ENCODE assay signal across 8 cellular contexts in genomic region chr10:35643976-35644799, GRCh38. TPM values are rescaled to one million over a fixed set of nuclear protein-coding genes. Genes with fewer than 3 reads are reported as not detected.
DNase-seq lines count a peak whose midpoint lies in the region; ATAC-seq lines count a peak whose summit lies in the region.

No MANE protein-coding gene starts in this region.

- peaks cover 52% of the 10 kb centered on the region for H3K27me3 Mint-ChIP-seq in activated CD8-positive, alpha-beta T cell treated with anti-CD3 and anti-CD28 coated beads, Interleukin-2, amount 10 ng/mL, durations not matched to agents 7 days and 5 days (ENCODE audit: low read depth)

- DNase-seq in NOMO-1 (lab: John Stamatoyannopoulos, UW; ENCODE audit: unreplicated experiment in 2 of 2) = peak; percentile 43 to 61
- no peak for DNase-seq in NOMO-1 treated with dmso at 0.1 percent for 144 hours (lab: John Stamatoyannopoulos, UW; ENCODE audit: unreplicated experiment)
- no peak for DNase-seq in activated CD8-positive, alpha-beta T cell treated with anti-CD3 and anti-CD28 coated beads, Interleukin-2, amount 10 ng/mL, durations not matched to agents 7 days and 5 days
- DNase-seq in stimulated activated effector memory CD8-positive, alpha-beta T cell treated with anti-CD3 and anti-CD28 coated beads, Interleukin-12 subunit alpha, Interleukin-12 subunit beta, amount 100 ng/mL, for 72 hours (ENCODE audit: low spot score in 2 of 2) = no peak
- DNase-seq in NCI-H146 (lab: John Stamatoyannopoulos, UW) = no peak

- CTCF ChIA-PET in activated CD8-positive, alpha-beta T cell treated with anti-CD3 and anti-CD28 coated beads, Interleukin-2, amount 10 ng/mL, durations not matched to agents 7 days and 5 days (lab: Charles Lee) = interaction anchor here (1.5 kb wide), 1 partner anchor 10 kb away, joined by 9 read pairs; no protein-coding TSS in a partner anchor

- H3K36me3 ChIP-seq in iPS-18a (ENCODE audit: control insufficient read depth, low read depth, low read length) = no peaks in the 10 kb centered on the region

- peak overlapping the region; percentile 39 for H3K9ac ChIP-seq in iPS-18a (ENCODE audit: low read length)

- no peak overlapping the region for H3K27ac Mint-ChIP-seq in activated CD8-positive, alpha-beta T cell treated with anti-CD3 and anti-CD28 coated beads, Interleukin-2, amount 10 ng/mL, durations not matched to agents 7 days and 5 days
- H3K27ac Mint-ChIP-seq in stimulated activated effector memory CD8-positive, alpha-beta T cell treated with anti-CD3 and anti-CD28 coated beads, Interleukin-12 subunit alpha, Interleukin-12 subunit beta, amount 100 ng/mL, for 72 hours = no peak overlapping the region

- no peak for ATAC-seq in activated CD8-positive, alpha-beta T cell treated with anti-CD3 and anti-CD28 coated beads, Interleukin-2, amount 10 ng/mL, durations not matched to agents 7 days and 5 days
- ATAC-seq in stimulated activated effector memory CD8-positive, alpha-beta T cell treated with anti-CD3 and anti-CD28 coated beads, Interleukin-12 subunit alpha, Interleukin-12 subunit beta, amount 100 ng/mL, for 72 hours = no peak
- ATAC-seq in GM19397 (IDR thresholded peaks at IDR 0.05; ENCODE audit: unreplicated experiment) = no peak
- ATAC-seq in HG03354 (IDR thresholded peaks at IDR 0.05; ENCODE audit: poor library complexity, severe bottlenecking, unreplicated experiment) = no peak

- H3K36me3 Mint-ChIP-seq in activated CD8-positive, alpha-beta T cell treated with anti-CD3 and anti-CD28 coated beads, Interleukin-2, amount 10 ng/mL, durations not matched to agents 7 days and 5 days (ENCODE audit: low read depth) = peaks cover 2% of the 10 kb centered on the region
- no peaks in the 10 kb centered on the region for H3K36me3 Mint-ChIP-seq in stimulated activated effector memory CD8-positive, alpha-beta T cell treated with anti-CD3 and anti-CD28 coated beads, Interleukin-12 subunit alpha, Interleukin-12 subunit beta, amount 100 ng/mL, for 72 hours

- H3K27ac ChIP-seq in iPS-18a (ENCODE audit: low read length) = no peak overlapping the region

- H3K27me3 ChIP-seq in iPS-18a (ENCODE audit: control insufficient read depth, insufficient read depth, low read length) = peaks cover 30% of the 10 kb centered on the region

- H3K9me3 Mint-ChIP-seq in activated CD8-positive, alpha-beta T cell treated with anti-CD3 and anti-CD28 coated beads, Interleukin-2, amount 10 ng/mL, durations not matched to agents 7 days and 5 days (ENCODE audit: insufficient read depth) = no peaks in the 10 kb centered on the region
- H3K9me3 Mint-ChIP-seq in stimulated activated effector memory CD8-positive, alpha-beta T cell treated with anti-CD3 and anti-CD28 coated beads, Interleukin-12 subunit alpha, Interleukin-12 subunit beta, amount 100 ng/mL, for 72 hours = no peaks in the 10 kb centered on the region

- H3K4me1 Mint-ChIP-seq in activated CD8-positive, alpha-beta T cell treated with anti-CD3 and anti-CD28 coated beads, Interleukin-2, amount 10 ng/mL, durations not matched to agents 7 days and 5 days (ENCODE audit: low read depth) = peaks cover 24% of the 10 kb centered on the region
- H3K4me1 Mint-ChIP-seq in stimulated activated effector memory CD8-positive, alpha-beta T cell treated with anti-CD3 and anti-CD28 coated beads, Interleukin-12 subunit alpha, Interleukin-12 subunit beta, amount 100 ng/mL, for 72 hours = peaks cover 27% of the 10 kb centered on the region

- H3K4me1 ChIP-seq in iPS-18a (ENCODE audit: control insufficient read depth, low read depth, low read length) = peaks cover 9% of the 10 kb centered on the region

- H3K9me3 ChIP-seq in iPS-18a (ENCODE audit: control insufficient read depth, low read depth, low read length) = no peaks in the 10 kb centered on the region

- POLR2A ChIA-PET in activated CD8-positive, alpha-beta T cell treated with anti-CD3 and anti-CD28 coated beads, Interleukin-2, amount 10 ng/mL, durations not matched to agents 7 days and 5 days (lab: Charles Lee) = no interaction called here

- H3K4me3 ChIP-seq in iPS-18a (ENCODE audit: low read length) = peak overlapping the region; percentile 75

- H3K4me3 Mint-ChIP-seq in activated CD8-positive, alpha-beta T cell treated with anti-CD3 and anti-CD28 coated beads, Interleukin-2, amount 10 ng/mL, durations not matched to agents 7 days and 5 days = peak overlapping the region; percentile 37
- H3K4me3 Mint-ChIP-seq in stimulated activated effector memory CD8-positive, alpha-beta T cell treated with anti-CD3 and anti-CD28 coated beads, Interleukin-12 subunit alpha, Interleukin-12 subunit beta, amount 100 ng/mL, for 72 hours = peak overlapping the region; percentile 78

RNA-seq across cellular contexts. Expression of gene FZD8, which starts 2.1 kb away (rescaled TPM):
- under 1 TPM; 0.23 to 0.24 TPM for total RNA-seq in activated CD8-positive, alpha-beta T cell treated with anti-CD3 and anti-CD28 coated beads, Interleukin-2, amount 10 ng/mL, durations not matched to agents 7 days and 5 days

RNA-seq across cellular contexts. Expression of gene GJD4, which starts 39.0 kb away (rescaled TPM):
- not detected for total RNA-seq in activated CD8-positive, alpha-beta T cell treated with anti-CD3 and anti-CD28 coated beads, Interleukin-2, amount 10 ng/mL, durations not matched to agents 7 days and 5 days

Comparison
In these comparisons a context has a peak if more than half of its experiments do, and no peak if none do; other contexts are left out.
1. DNase-seq: peak in NOMO-1 (2 of 2); none in NOMO-1 treated with dmso at 0.1 percent for 144 hours (single experiment), activated CD8-positive, alpha-beta T cell treated with anti-CD3 and anti-CD28 coated beads, Interleukin-2, amount 10 ng/mL, durations not matched to agents 7 days and 5 days (single experiment), stimulated activated effector memory CD8-positive, alpha-beta T cell treated with anti-CD3 and anti-CD28 coated beads, Interleukin-12 subunit alpha, Interleukin-12 subunit beta, amount 100 ng/mL, for 72 hours (0 of 2) and NCI-H146 (single experiment).